22 cellular contexts compared by ENCODE assay signal in the genomic region with DNA sequence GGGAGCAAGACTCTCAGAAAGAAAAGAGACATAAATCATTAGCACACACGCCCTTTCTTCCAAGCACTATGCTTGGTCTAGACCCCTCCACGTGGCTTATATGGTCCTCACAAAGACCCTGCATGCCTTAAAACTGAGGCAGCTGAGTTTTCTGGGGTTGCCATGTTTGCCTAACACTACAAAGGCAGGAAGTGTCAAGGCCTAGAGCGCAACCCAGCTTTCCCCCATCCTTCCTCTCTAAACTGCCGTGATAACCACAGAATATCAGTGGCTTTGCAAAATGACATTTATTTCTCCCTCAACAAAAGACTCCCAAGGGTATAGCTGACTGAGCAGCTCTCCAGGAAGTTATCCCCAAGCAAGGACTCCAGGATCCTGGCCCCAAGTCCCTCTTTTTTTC.
A peak's percentile ranks its signal among the peaks of the same experiment; 100 is the strongest.
DNase-seq lines count a peak whose midpoint lies in the region; ATAC-seq and TF ChIP-seq lines count a peak whose summit lies in the region.
"Had no signal": no experiment of that assay in that cellular context is flagged by ENCODE, and none has a peak within 500 bp of the region (broad histone marks: within the 10 kb centered on the region; RNA-seq: fewer than 3 reads in every experiment).

No MANE protein-coding gene starts in this region.

- H3K4me3 ChIP-seq in NB4 (ENCODE audit: low read depth, low read length) (no peak overlapping the region), thymus (ENCODE audit: low read length) (no peak overlapping the region), brain microvascular endothelial cell (ENCODE audit: low read depth, low read length) (no peak overlapping the region)
- H3K4me3 ChIP-seq: left lung, PC-9, suprapubic skin had no signal

- 10% methylated on average over 4 of the region's 4 CpGs for WGBS in thymus

- no peak for TF ChIP-seq CTCF in NB4 (IDR thresholded peaks at IDR 0.05; ENCODE audit: low read depth, low read length)
- no peak for TF ChIP-seq CTCF in activated CD8-positive, alpha-beta T cell treated with anti-CD3 and anti-CD28 coated beads for 36 hours (IDR thresholded peaks at IDR 0.05)
- TF ChIP-seq CTCF in brain microvascular endothelial cell (IDR thresholded peaks at IDR 0.05; ENCODE audit: low read depth, low read length, missing control alignments): no peak

- H3K27ac Mint-ChIP-seq in activated naive CD8-positive, alpha-beta T cell treated with anti-CD3 and anti-CD28 coated beads, Interleukin-2, amount 10 ng/mL, durations not matched to agents 7 days and 5 days: peak overlapping the region; percentile 92
- no peak overlapping the region for H3K27ac Mint-ChIP-seq in activated naive CD8-positive, alpha-beta T cell treated with anti-CD3 and anti-CD28 coated beads for 36 hours
- H3K27ac Mint-ChIP-seq in activated CD8-positive, alpha-beta T cell treated with anti-CD3 and anti-CD28 coated beads for 36 hours: no peak overlapping the region
- H3K27ac Mint-ChIP-seq: activated T-cell treated with anti-CD3 and anti-CD28 coated beads, Interleukin-2, amount 50 U/mL, for 72 hours; brain; CD4-positive, alpha-beta T cell had no signal

- H3K36me3 Mint-ChIP-seq in activated naive CD8-positive, alpha-beta T cell treated with anti-CD3 and anti-CD28 coated beads, Interleukin-2, amount 10 ng/mL, durations not matched to agents 7 days and 5 days: peaks cover 23% of the 10 kb centered on the region
- H3K36me3 Mint-ChIP-seq in activated naive CD8-positive, alpha-beta T cell treated with anti-CD3 and anti-CD28 coated beads for 36 hours: no peaks in the 10 kb centered on the region
- no peaks in the 10 kb centered on the region for H3K36me3 Mint-ChIP-seq in activated CD8-positive, alpha-beta T cell treated with anti-CD3 and anti-CD28 coated beads for 36 hours (ENCODE audit: low read depth)
- H3K36me3 Mint-ChIP-seq: brain had no signal

- DNase-seq in activated naive CD8-positive, alpha-beta T cell treated with anti-CD3 and anti-CD28 coated beads, Interleukin-2, amount 10 ng/mL, durations not matched to agents 7 days and 5 days: peak; percentile 38
- DNase-seq in activated naive CD8-positive, alpha-beta T cell treated with anti-CD3 and anti-CD28 coated beads for 36 hours: no peak
- peak; percentile 31 for DNase-seq in NB4 (ENCODE audit: low read depth)
- peak; percentile 6 for DNase-seq in activated CD8-positive, alpha-beta T cell treated with anti-CD3 and anti-CD28 coated beads for 36 hours
- no peak for DNase-seq in NCI-H2029 treated with DMSO at 0.1 percent for 48 hours (lab: John Stamatoyannopoulos, UW)
- DNase-seq in brain microvascular endothelial cell: no peak
- DNase-seq: activated T-cell treated with anti-CD3 and anti-CD28 coated beads, Interleukin-2, amount 50 U/mL, for 72 hours; CD4-positive, alpha-beta T cell; effector CD8-positive, alpha-beta T cell; foreskin keratinocyte; left lung; NCI-H1694 treated with DMSO at 0.1 percent for 48 hours; NCI-H526 treated with DMSO at 0.1 percent for 48 hours; PC-9; posterior cingulate gyrus; SHP77 treated with DMSO at 0.1 percent for 48 hours had no signal

- POLR2A ChIA-PET in activated naive CD8-positive, alpha-beta T cell treated with anti-CD3 and anti-CD28 coated beads, Interleukin-2, amount 10 ng/mL, durations not matched to agents 7 days and 5 days (lab: Charles Lee): interaction anchor here (0.6 to 0.7 kb wide), 3 partner anchors 10 to 275 kb away, joined by 3 to 12 read pairs (median 5); no protein-coding TSS in a partner anchor
- POLR2A ChIA-PET in activated CD8-positive, alpha-beta T cell treated with anti-CD3 and anti-CD28 coated beads for 36 hours (lab: Charles Lee): no interaction called here

- intact Hi-C loops in activated CD8-positive, alpha-beta T cell treated with anti-CD3 and anti-CD28 coated beads for 36 hours (cut with micrococcal nuclease): no loop called here

- H3K27me3 ChIP-seq in thymus (ENCODE audit: control insufficient read depth, insufficient read depth): no peaks in the 10 kb centered on the region
- no peaks in the 10 kb centered on the region for H3K27me3 ChIP-seq in brain microvascular endothelial cell (replicated peaks)

- H3K36me3 ChIP-seq in thymus (ENCODE audit: control insufficient read depth, insufficient read depth) (no peaks in the 10 kb centered on the region), brain microvascular endothelial cell (replicated peaks) (no peaks in the 10 kb centered on the region)
- H3K36me3 ChIP-seq: left lung, suprapubic skin had no signal

- peak; percentile 70 for ATAC-seq in activated naive CD8-positive, alpha-beta T cell treated with anti-CD3 and anti-CD28 coated beads, Interleukin-2, amount 10 ng/mL, durations not matched to agents 7 days and 5 days (ENCODE audit: low read depth)
- no peak for ATAC-seq in activated CD8-positive, alpha-beta T cell treated with anti-CD3 and anti-CD28 coated beads for 36 hours
- no peak for ATAC-seq in activated CD4-positive, CD25-positive, alpha-beta regulatory T cell treated with anti-CD3 and anti-CD28 coated beads, Interleukin-2, amount 50 U/mL, for 24 hours
- ATAC-seq: activated T-cell treated with anti-CD3 and anti-CD28 coated beads, Interleukin-2, amount 50 U/mL, for 72 hours; left lung had no signal

- peaks cover 2% of the 10 kb centered on the region for H3K27me3 Mint-ChIP-seq in activated naive CD8-positive, alpha-beta T cell treated with anti-CD3 and anti-CD28 coated beads, Interleukin-2, amount 10 ng/mL, durations not matched to agents 7 days and 5 days
- no peaks in the 10 kb centered on the region for H3K27me3 Mint-ChIP-seq in activated naive CD8-positive, alpha-beta T cell treated with anti-CD3 and anti-CD28 coated beads for 36 hours
- H3K27me3 Mint-ChIP-seq in activated CD8-positive, alpha-beta T cell treated with anti-CD3 and anti-CD28 coated beads for 36 hours: no peaks in the 10 kb centered on the region
- H3K27me3 Mint-ChIP-seq: CD4-positive, alpha-beta T cell had no signal

- TF ChIP-seq POLR2A in NB4 (IDR thresholded peaks at IDR 0.05; ENCODE audit: extremely low read depth, insufficient read length): no peak

- in situ Hi-C loops in brain microvascular endothelial cell (cut with HindIII; ENCODE audit: low pct_ligation_motif_present, low sequenced_read_pairs): no loop called here

- H3K4me3 Mint-ChIP-seq in activated naive CD8-positive, alpha-beta T cell treated with anti-CD3 and anti-CD28 coated beads, Interleukin-2, amount 10 ng/mL, durations not matched to agents 7 days and 5 days: peak overlapping the region; percentile 66
- no peak overlapping the region for H3K4me3 Mint-ChIP-seq in activated naive CD8-positive, alpha-beta T cell treated with anti-CD3 and anti-CD28 coated beads for 36 hours
- H3K4me3 Mint-ChIP-seq in activated CD8-positive, alpha-beta T cell treated with anti-CD3 and anti-CD28 coated beads for 36 hours: no peak overlapping the region
- H3K4me3 Mint-ChIP-seq: activated T-cell treated with anti-CD3 and anti-CD28 coated beads, Interleukin-2, amount 50 U/mL, for 72 hours; brain; CD4-positive, alpha-beta T cell; neural crest cell had no signal

- H3K9me3 Mint-ChIP-seq in activated naive CD8-positive, alpha-beta T cell treated with anti-CD3 and anti-CD28 coated beads, Interleukin-2, amount 10 ng/mL, durations not matched to agents 7 days and 5 days: peaks cover 4% of the 10 kb centered on the region
- H3K9me3 Mint-ChIP-seq in activated naive CD8-positive, alpha-beta T cell treated with anti-CD3 and anti-CD28 coated beads for 36 hours: peaks cover 18% of the 10 kb centered on the region
- peaks cover 10% of the 10 kb centered on the region for H3K9me3 Mint-ChIP-seq in activated CD8-positive, alpha-beta T cell treated with anti-CD3 and anti-CD28 coated beads for 36 hours

- H3K4me1 Mint-ChIP-seq in activated naive CD8-positive, alpha-beta T cell treated with anti-CD3 and anti-CD28 coated beads, Interleukin-2, amount 10 ng/mL, durations not matched to agents 7 days and 5 days: peaks cover 39% of the 10 kb centered on the region
- peaks cover 12% of the 10 kb centered on the region for H3K4me1 Mint-ChIP-seq in activated naive CD8-positive, alpha-beta T cell treated with anti-CD3 and anti-CD28 coated beads for 36 hours
- H3K4me1 Mint-ChIP-seq in activated CD8-positive, alpha-beta T cell treated with anti-CD3 and anti-CD28 coated beads for 36 hours (ENCODE audit: low read depth): peaks cover 13% of the 10 kb centered on the region
- H3K4me1 Mint-ChIP-seq: brain had no signal

- peaks cover 30% of the 10 kb centered on the region for H3K4me1 ChIP-seq in thymus (ENCODE audit: control insufficient read depth, insufficient read depth, low read length)
- H3K4me1 ChIP-seq: foreskin keratinocyte, suprapubic skin had no signal

- CTCF ChIA-PET in activated CD8-positive, alpha-beta T cell treated with anti-CD3 and anti-CD28 coated beads for 36 hours (lab: Charles Lee): no interaction called here

- no peaks in the 10 kb centered on the region for H3K9me3 ChIP-seq in thymus (ENCODE audit: control insufficient read depth)
- H3K9me3 ChIP-seq: left lung, suprapubic skin had no signal

- peak overlapping the region; percentile 82 for H3K27ac ChIP-seq in thymus (ENCODE audit: low read depth)
- no peak overlapping the region for H3K27ac ChIP-seq in brain microvascular endothelial cell
- H3K27ac ChIP-seq: foreskin keratinocyte, left lung, PC-9, suprapubic skin, VCaP had no signal

Comparison
In these comparisons a context has a peak if more than half of its experiments do, and no peak if none do; other contexts are left out.
1. DNase-seq: peak in activated naive CD8-positive, alpha-beta T cell treated with anti-CD3 and anti-CD28 coated beads, Interleukin-2, amount 10 ng/mL, durations not matched to agents 7 days and 5 days (single experiment), NB4 (single experiment) and activated CD8-positive, alpha-beta T cell treated with anti-CD3 and anti-CD28 coated beads for 36 hours (single experiment); none in activated naive CD8-positive, alpha-beta T cell treated with anti-CD3 and anti-CD28 coated beads for 36 hours (single experiment), NCI-H2029 treated with DMSO at 0.1 percent for 48 hours (single experiment) and brain microvascular endothelial cell (single experiment).